In the genomic region with DNA sequence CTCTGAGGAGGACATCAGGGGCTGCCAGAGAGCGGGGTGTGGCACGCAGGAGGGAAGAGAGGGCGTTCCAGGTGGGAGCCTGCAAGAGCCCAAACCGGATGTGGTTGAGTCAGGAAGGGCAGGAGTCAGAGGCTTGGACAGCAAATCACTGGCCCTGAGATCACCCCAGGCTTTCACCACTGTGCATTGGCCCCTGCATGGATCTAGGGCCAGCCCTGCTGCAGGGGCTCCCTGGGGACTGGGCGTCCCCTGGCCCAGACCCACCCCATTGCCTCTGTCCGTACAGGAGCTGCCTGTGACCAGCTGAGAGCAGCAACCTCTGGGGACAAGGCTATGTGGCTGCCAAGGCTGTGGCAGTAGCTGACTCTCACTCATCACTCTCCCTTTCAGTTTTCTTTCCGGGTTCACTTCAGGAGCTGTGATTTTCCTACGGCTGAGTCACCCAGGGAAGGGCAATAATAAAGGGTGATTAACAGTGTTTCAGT, we compare ENCODE assay signal across 17 cellular contexts. TPM values are rescaled to one million over a fixed set of nuclear protein-coding genes. Genes with fewer than 3 reads are reported as not detected.
DNase-seq lines count a peak whose midpoint lies in the region; ATAC-seq and TF ChIP-seq lines count a peak whose summit lies in the region.
"Had no signal": no experiment of that assay in that cellular context is flagged by ENCODE, and none has a peak within 500 bp of the region (broad histone marks: within the 10 kb centered on the region; RNA-seq: fewer than 3 reads in every experiment).

No MANE protein-coding gene starts in this region.

- H3K4me3 ChIP-seq in upper lobe of left lung: no peak overlapping the region
- H3K4me3 ChIP-seq: cardiac muscle cell had no signal

- no peaks in the 10 kb centered on the region for H3K27me3 ChIP-seq in upper lobe of left lung

- peaks cover 13% of the 10 kb centered on the region for H3K27me3 Mint-ChIP-seq in activated T-helper 17 cell treated with anti-CD3 and anti-CD28 coated beads, Interleukin-2, amount 50 U/mL, for 72 hours

- no peaks in the 10 kb centered on the region for H3K36me3 Mint-ChIP-seq in activated T-helper 17 cell treated with anti-CD3 and anti-CD28 coated beads, Interleukin-2, amount 50 U/mL, for 72 hours (ENCODE audit: low read depth)
- H3K36me3 Mint-ChIP-seq: naive thymus-derived CD4-positive, alpha-beta T cell had no signal

- H3K4me1 Mint-ChIP-seq in activated T-helper 17 cell treated with anti-CD3 and anti-CD28 coated beads, Interleukin-2, amount 50 U/mL, for 72 hours: no peaks in the 10 kb centered on the region
- H3K4me1 Mint-ChIP-seq: T-helper 17 cell had no signal

- peak; percentile 59 for ATAC-seq in left ventricle myocardium superior
- ATAC-seq in upper lobe of left lung (ENCODE audit: low FRiP score in 2 of 2): peak in 1 of 2 donors; percentile 72
- ATAC-seq in activated T-helper 17 cell treated with anti-CD3 and anti-CD28 coated beads, Interleukin-2, amount 50 U/mL, for 72 hours (replicated peaks): no peak
- no peak for ATAC-seq in HG03571 (IDR thresholded peaks at IDR 0.05; ENCODE audit: unreplicated experiment)
- ATAC-seq: naive thymus-derived CD4-positive, alpha-beta T cell; T-helper 17 cell had no signal

- no peak for TF ChIP-seq EP300 in upper lobe of left lung (IDR thresholded peaks at IDR 0.05)

- H3K4me3 Mint-ChIP-seq in activated T-helper 17 cell treated with anti-CD3 and anti-CD28 coated beads, Interleukin-2, amount 50 U/mL, for 72 hours: no peak overlapping the region
- H3K4me3 Mint-ChIP-seq: naive thymus-derived CD4-positive, alpha-beta T cell; T-helper 17 cell had no signal

- peaks cover 0 to 6% (median 3%) of the 10 kb centered on the region in 4 donors for H3K4me1 ChIP-seq in upper lobe of left lung

- DNase-seq in NCI-H748 (lab: John Stamatoyannopoulos, UW; ENCODE audit: unreplicated experiment) (peak; percentile 41), NCI-H748 treated with DMSO at 0.1 percent for 48 hours (lab: John Stamatoyannopoulos, UW) (no peak), SW480 (ENCODE audit: low spot score) (peak; percentile 69), left ventricle myocardium superior (no peak), upper lobe of left lung (peak; percentile 24 to 58), NCI-H146 (lab: John Stamatoyannopoulos, UW) (no peak)
- DNase-seq: activated CD8-positive, alpha-beta memory T cell treated with anti-CD3 and anti-CD28 coated beads, Interleukin-2, amount 50 U/mL, for 48 hours; glutamatergic neuron; naive thymus-derived CD4-positive, alpha-beta T cell; NCI-H446 treated with DMSO at 0.1 percent for 48 hours; stimulated activated CD4-positive, alpha-beta T cell treated with anti-CD3 and anti-CD28 coated beads, Interleukin-2, amount 100 ng/mL, for 24 hours; T-helper 17 cell had no signal

- H3K36me3 ChIP-seq in upper lobe of left lung: no peaks in the 10 kb centered on the region
- H3K36me3 ChIP-seq: cardiac muscle cell had no signal

- H3K9me3 Mint-ChIP-seq in activated T-helper 17 cell treated with anti-CD3 and anti-CD28 coated beads, Interleukin-2, amount 50 U/mL, for 72 hours: no peaks in the 10 kb centered on the region

- WGBS in upper lobe of left lung, 2 donors: 59 to 60% methylated on average over 6 to 8 of the region's 8 CpGs

- H3K27ac ChIP-seq in upper lobe of left lung: no peak overlapping the region
- H3K27ac ChIP-seq: cardiac muscle cell had no signal

- H3K9me3 ChIP-seq in upper lobe of left lung: no peaks in the 10 kb centered on the region

- TF ChIP-seq POLR2A in upper lobe of left lung (IDR thresholded peaks at IDR 0.05): no peak

- H3K27ac Mint-ChIP-seq in activated T-helper 17 cell treated with anti-CD3 and anti-CD28 coated beads, Interleukin-2, amount 50 U/mL, for 72 hours: no peak overlapping the region
- H3K27ac Mint-ChIP-seq: naive thymus-derived CD4-positive, alpha-beta T cell; T-helper 17 cell had no signal

- TF ChIP-seq CTCF in upper lobe of left lung (IDR thresholded peaks at IDR 0.05): no peak

- intact Hi-C loops in left ventricle myocardium superior (cut with micrococcal nuclease): no loop called here

RNA-seq across cellular contexts. Expression of gene KCNK17, which starts 33.9 kb away (rescaled TPM):
- not detected for total RNA-seq in left ventricle myocardium superior
- 1 to 10 TPM in 5 of 6 donors, under 1 TPM in 1; 0.61 to 7.7 (median 2.8) TPM for total RNA-seq in upper lobe of left lung
- not detected for total RNA-seq in activated T-helper 17 cell treated with anti-CD3 and anti-CD28 coated beads, Interleukin-2, amount 50 U/mL, for 72 hours
- total RNA-seq: A673, cardiac muscle cell, temporal lobe had no signal

RNA-seq across cellular contexts. Expression of gene KCNK16, which starts 42.2 kb away (rescaled TPM):
- total RNA-seq in left ventricle myocardium superior: not detected
- total RNA-seq in upper lobe of left lung: not detected
- not detected for total RNA-seq in activated T-helper 17 cell treated with anti-CD3 and anti-CD28 coated beads, Interleukin-2, amount 50 U/mL, for 72 hours
- total RNA-seq: A673; cardiac muscle cell; naive thymus-derived CD4-positive, alpha-beta T cell; T-helper 17 cell; temporal lobe had no signal

RNA-seq across cellular contexts. Expression of gene KCNK5, which starts 51.0 kb away (rescaled TPM):
- total RNA-seq in left ventricle myocardium superior (0.50 TPM), upper lobe of left lung (10 to 100 TPM in 5 of 6 donors, 1 to 10 TPM in 1; 8.9 to 34.6 (median 17.3) TPM)
- 1 to 10 TPM; 6.1 to 8.9 TPM for total RNA-seq in activated T-helper 17 cell treated with anti-CD3 and anti-CD28 coated beads, Interleukin-2, amount 50 U/mL, for 72 hours
- total RNA-seq: A673 had no signal

Comparison
In these comparisons a context has a peak if more than half of its experiments do, and no peak if none do; other contexts are left out.
1. DNase-seq: peak in NCI-H748 (single experiment), SW480 (single experiment) and upper lobe of left lung (2 of 2); none in NCI-H748 treated with DMSO at 0.1 percent for 48 hours (single experiment), left ventricle myocardium superior (single experiment) and NCI-H146 (single experiment).